ENCODE assay signal across 16 cellular contexts in genomic region chr5:123449424-123449823, GRCh38. TPM values are rescaled to one million over a fixed set of nuclear protein-coding genes. Genes with fewer than 3 reads are reported as not detected.
A peak's percentile ranks its signal among the peaks of the same experiment; 100 is the strongest.
DNase-seq lines count a peak whose midpoint lies in the region; ATAC-seq and TF ChIP-seq lines count a peak whose summit lies in the region.
"Had no signal": no experiment of that assay in that cellular context is flagged by ENCODE, and none has a peak within 500 bp of the region (broad histone marks: within the 10 kb centered on the region; RNA-seq: fewer than 3 reads in every experiment).

No MANE protein-coding gene starts in this region.

- CTCF ChIA-PET in SK-N-SH (lab: Yijun Ruan, JAX) = interaction anchor here (0.8 to 2.4 kb wide), 2 partner anchors 26 to 161 kb away, joined by 4 to 17 read pairs; partner anchors contain the start of gene CEP120

- H3K27me3 ChIP-seq in SK-N-SH (ENCODE audit: insufficient read depth) = no peaks in the 10 kb centered on the region

- no peaks in the 10 kb centered on the region for H3K9me2 ChIP-seq in SK-N-SH

- peaks cover 16 to 21% of the 10 kb centered on the region in 2 experiments; a peak in 3 of 4 replicates for H3K4me1 ChIP-seq in SK-N-SH (ENCODE audit: control insufficient read depth in 1 of 2, insufficient read depth in 2 of 2, low read depth in 1 of 2, low read length in 1 of 2)

- no peak for ATAC-seq in HG03280 (IDR thresholded peaks at IDR 0.05; ENCODE audit: unreplicated experiment)

- H3K4me3 ChIP-seq in SK-N-SH (ENCODE audit: low read depth in 2 of 2, low read length in 1 of 2) = no peak overlapping the region

- no peaks in the 10 kb centered on the region for H3F3A ChIP-seq in SK-N-SH (replicated peaks; ENCODE audit: insufficient read depth)

- H3K79me2 ChIP-seq in SK-N-SH (ENCODE audit: insufficient read depth) = no peaks in the 10 kb centered on the region

- no peaks in the 10 kb centered on the region for H4K20me1 ChIP-seq in SK-N-SH (ENCODE audit: insufficient read depth)

- no peak overlapping the region for H3K4me2 ChIP-seq in SK-N-SH

- no peak for TF ChIP-seq CTCF in SK-N-SH (IDR thresholded peaks at IDR 0.05)

- POLR2A ChIA-PET in SK-N-SH (lab: Yijun Ruan, JAX) = interaction anchor here (1.0 kb wide), 1 partner anchor 63 kb away, joined by 4 read pairs; the partner anchor contains the start of gene CSNK1G3

- peak overlapping the region in 1 of 2 experiments; percentile 96; a peak in 3 of 4 replicates for H3K27ac ChIP-seq in SK-N-SH (ENCODE audit: low read depth in 2 of 2, low read length in 1 of 2)
- H3K27ac ChIP-seq: RWPE1 had no signal

- TF ChIP-seq RAD21 in SK-N-SH (IDR thresholded peaks at IDR 0.05; ENCODE audit: low read length) = no peak

- H2AFZ ChIP-seq in SK-N-SH (ENCODE audit: low read depth) = peak overlapping the region; percentile 68; the same call in 1 of the 2 replicates

- peak; percentile 12 for DNase-seq in NCI-H748 (lab: John Stamatoyannopoulos, UW; ENCODE audit: unreplicated experiment)
- DNase-seq in NCI-H748 treated with DMSO at 0.1 percent for 48 hours (lab: John Stamatoyannopoulos, UW) = no peak
- no peak for DNase-seq in SK-N-SH
- DNase-seq in foreskin melanocyte = peak; percentile 41
- DNase-seq in retina = peak; percentile 26
- no peak for DNase-seq in nucleus accumbens (lab: John Stamatoyannopoulos, UW)
- DNase-seq in activated CD4-positive, alpha-beta T cell treated with anti-CD3 and anti-CD28 coated beads for 4 hours = no peak
- DNase-seq: C1 segment of cervical spinal cord, GDM1, HFFc6, Kasumi-1, NCI-H1930, NCI-H526, SW 1271 had no signal

- H3K36me3 ChIP-seq in SK-N-SH (replicated peaks in 1 of 2; ENCODE audit: control insufficient read depth in 1 of 2, insufficient read depth in 2 of 2, low read length in 1 of 2) = no peaks in the 10 kb centered on the region

- no peak for TF ChIP-seq EP300 in SK-N-SH (IDR thresholded peaks at IDR 0.05; ENCODE audit: borderline replicate concordance in 1 of 2, low read depth in 1 of 2, low read length in 1 of 2)

- 63% methylated on average over 2 of the region's 2 CpGs for WGBS in SK-N-SH (ENCODE audit: low lambda C conversion rate)

- no peaks in the 10 kb centered on the region for H3K9me3 ChIP-seq in SK-N-SH

- H3K9ac ChIP-seq in SK-N-SH = no peak overlapping the region

TF ChIP-seq in SK-N-SH, 30 proteins besides CTCF, POLR2A, EP300 and RAD21:
- TF ChIP-seq GATA2 (CRISPR knock-in tag; IDR thresholded peaks at IDR 0.05) (no peak), RCOR1 (IDR thresholded peaks at IDR 0.05; ENCODE audit: low read length) (no peak), RXRA (IDR thresholded peaks at IDR 0.05; ENCODE audit: borderline replicate concordance, low read depth) (no peak), SMC3 (IDR thresholded peaks at IDR 0.05; ENCODE audit: low read depth, low read length) (no peak), TAF1 (IDR thresholded peaks at IDR 0.05; ENCODE audit: borderline replicate concordance, low read depth, low read length) (no peak), ELF1 (IDR thresholded peaks at IDR 0.05) (no peak), MAX (IDR thresholded peaks at IDR 0.05; ENCODE audit: low read depth) (no peak), NRF1 (IDR thresholded peaks at IDR 0.05; ENCODE audit: low read depth, low read length) (no peak), FOXM1 (IDR thresholded peaks at IDR 0.05; ENCODE audit: low read depth) (no peak), ZBTB33 (IDR thresholded peaks at IDR 0.05; ENCODE audit: borderline replicate concordance, low read depth) (no peak), GABPA (IDR thresholded peaks at IDR 0.05; ENCODE audit: low read depth) (no peak), FOXJ3 (CRISPR knock-in tag; IDR thresholded peaks at IDR 0.05) (no peak), USF1 (IDR thresholded peaks at IDR 0.05; ENCODE audit: borderline replicate concordance, low read depth) (no peak), YY1 (IDR thresholded peaks at IDR 0.05; ENCODE audit: low read depth) (no peak), TEAD4 (IDR thresholded peaks at IDR 0.05; ENCODE audit: borderline replicate concordance, insufficient read depth) (no peak), FOSL2 (IDR thresholded peaks at IDR 0.05; ENCODE audit: borderline replicate concordance, low read depth) (no peak), SIN3A (IDR thresholded peaks at IDR 0.05; ENCODE audit: borderline replicate concordance, low read depth, low read length) (no peak), EZH2phosphoT487 (IDR thresholded peaks at IDR 0.05; ENCODE audit: borderline replicate concordance, low read depth) (no peak), RFX5 (IDR thresholded peaks at IDR 0.05; ENCODE audit: low read length) (no peak), PBX3 (IDR thresholded peaks at IDR 0.05) (no peak)

RNA-seq across cellular contexts. Expression of gene CEP120, which starts 26.2 kb away (rescaled TPM):
- 5.0 and 7.0 TPM in 2 replicates for polyA plus RNA-seq in SK-N-SH (2012; rRNA removed)
- 6.0 and 6.3 TPM in 2 replicates for polyA plus RNA-seq in SK-N-SH (2012; cell fraction: cytosol; rRNA removed)
- 4.0 and 9.9 TPM in 2 replicates for polyA plus RNA-seq in SK-N-SH (2012; cell fraction: nucleus; rRNA removed)

Comparison
In these comparisons a context has a peak if more than half of its experiments do, and no peak if none do; other contexts are left out.
1. DNase-seq: peak in NCI-H748 (single experiment), foreskin melanocyte (single experiment) and retina (single experiment); none in NCI-H748 treated with DMSO at 0.1 percent for 48 hours (single experiment), SK-N-SH (single experiment), nucleus accumbens (0 of 56) and activated CD4-positive, alpha-beta T cell treated with anti-CD3 and anti-CD28 coated beads for 4 hours (0 of 2).